In the genomic region with DNA sequence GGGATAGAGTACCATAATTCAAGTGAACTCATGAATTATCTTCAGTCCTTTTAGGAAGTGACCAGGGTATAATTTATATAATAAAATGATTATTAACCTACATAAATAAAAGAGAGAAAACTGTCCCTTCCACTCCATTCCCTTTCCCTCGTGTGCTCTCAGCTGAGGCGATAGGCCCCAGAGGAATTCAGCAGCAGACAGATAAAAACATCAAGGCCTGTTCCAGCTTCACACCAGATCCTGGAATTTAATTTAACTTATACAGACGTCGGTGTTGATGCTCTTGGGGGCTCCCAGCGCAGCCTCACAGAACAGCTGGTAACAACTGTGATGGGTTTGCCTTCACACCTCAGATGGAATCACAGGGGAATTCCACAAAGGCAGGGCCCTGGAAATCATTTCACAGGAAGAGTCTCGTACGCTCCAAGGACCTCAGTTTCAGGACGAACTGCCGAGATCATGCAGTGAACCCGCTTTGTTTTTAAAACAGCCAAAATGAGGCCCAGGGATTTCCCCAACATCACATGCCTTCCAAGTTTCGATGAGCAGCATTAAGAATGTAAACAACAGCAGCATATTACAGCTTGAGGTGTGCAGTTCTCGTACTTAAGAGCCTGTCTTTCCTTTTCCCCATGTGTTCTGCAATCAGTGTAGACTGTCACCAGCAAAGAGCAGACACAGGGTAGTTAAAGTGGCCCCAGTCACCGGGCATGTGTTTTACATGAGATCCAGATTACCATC, we compare ENCODE assay signal across 8 cellular contexts.
A peak's percentile ranks its signal among the peaks of the same experiment; 100 is the strongest.
DNase-seq lines count a peak whose midpoint lies in the region; ATAC-seq, FAIRE-seq and TF ChIP-seq lines count a peak whose summit lies in the region.

No MANE protein-coding gene starts in this region.

- H2AK5ac ChIP-seq in IMR-90 (ENCODE audit: low read depth, low read length), result no peak overlapping the region

- no peak overlapping the region for H2AK9ac ChIP-seq in IMR-90 (replicated peaks; ENCODE audit: low read depth, low read length, poor library complexity)

- no peaks in the 10 kb centered on the region for H3K9me1 ChIP-seq in IMR-90 (ENCODE audit: insufficient read depth, low read length)

- no peak overlapping the region for H3K27ac ChIP-seq in IMR-90 (ENCODE audit: insufficient read depth, low read length)

- H3K4me3 ChIP-seq in GM12875 (ENCODE audit: low read depth, low read length) (peak overlapping the region; percentile 5), IMR-90 (ENCODE audit: insufficient read depth, low read depth, low read length) (peak overlapping the region; percentile 26; the same call in 1 of the 2 replicates), foreskin fibroblast (ENCODE audit: low read depth in 1 of 2, low read length in 2 of 2) (peak overlapping the region; percentile 10 to 37)

- no peak overlapping the region for H2BK15ac ChIP-seq in IMR-90 (ENCODE audit: low read depth, low read length)

- no peak overlapping the region for H2BK120ac ChIP-seq in IMR-90 (ENCODE audit: low read depth, low read length)

- H3K27me3 ChIP-seq in IMR-90 (ENCODE audit: control insufficient read depth, insufficient read depth, low read length), result peaks cover 26% of the 10 kb centered on the region

- TF ChIP-seq RAD21 in IMR-90 (IDR thresholded peaks at IDR 0.05; ENCODE audit: low read length), result no peak

- no peak overlapping the region for H2BK20ac ChIP-seq in IMR-90 (ENCODE audit: low read depth, low read length)

- ATAC-seq in GM21515 (IDR thresholded peaks at IDR 0.05; ENCODE audit: unreplicated experiment) (peak; percentile 88), IMR-90 (ENCODE audit: low read depth) (peak; percentile 75)

- H3K18ac ChIP-seq in IMR-90 (ENCODE audit: low read depth, low read length), result no peak overlapping the region

- no peaks in the 10 kb centered on the region for H3K9me3 ChIP-seq in IMR-90 (ENCODE audit: control insufficient read depth, insufficient read depth, low read length)

- peak overlapping the region; percentile 36 for H3K9ac ChIP-seq in IMR-90 (ENCODE audit: low read depth, low read length)

- in situ Hi-C loops in IMR-90 (cut with MboI; ENCODE audit: low sequenced_read_pairs), result no loop called here

- H4K91ac ChIP-seq in IMR-90 (ENCODE audit: insufficient read depth, low read depth, low read length), result no peak overlapping the region

- H4K5ac ChIP-seq in IMR-90 (ENCODE audit: low read depth, low read length), result no peak overlapping the region

- no peak overlapping the region for H3K4ac ChIP-seq in IMR-90 (ENCODE audit: low read depth, low read length)

- intact Hi-C loops in IMR-90 (cut with micrococcal nuclease), result no loop called here

- DNase-seq in IMR-90 (peak; percentile 72), foreskin fibroblast (peak; percentile 18 to 49), NCI-H1105 treated with DMSO at 0.1 percent for 48 hours (lab: John Stamatoyannopoulos, UW) (no peak), midbrain (lab: John Stamatoyannopoulos, UW) (no peak), NCI-H446 treated with DMSO at 0.1 percent for 48 hours (lab: John Stamatoyannopoulos, UW) (no peak), HTR-8/SVneo (ENCODE audit: insufficient read length, low spot score) (no peak)

- no TSS peak for BruUV-seq in IMR-90 (replicated peaks; lab: Mats Ljungman, UMichigan)

- H3K56ac ChIP-seq in IMR-90 (ENCODE audit: extremely low read depth, insufficient read depth, low read length), result no peak overlapping the region

- H4K20me1 ChIP-seq in IMR-90 (ENCODE audit: insufficient read depth, low read length), result no peaks in the 10 kb centered on the region

- 5% methylated on average over 6 of the region's 13 CpGs; no CpG with 5 or more reads in 1 of the 2 experiments for WGBS in IMR-90 (ENCODE audit: extremely low coverage in 2 of 2, insufficient read length in 1 of 2), 2 experiments

- peak overlapping the region; percentile 53 for H2AFZ ChIP-seq in IMR-90 (replicated peaks; ENCODE audit: low read length, poor library complexity)

- no peak for FAIRE-seq in HTR-8/SVneo (lab: Jason Lieb, UNC)

- POLR2A ChIA-PET in IMR-90 (lab: Charles Lee; ENCODE audit: unreplicated experiment), result interaction anchor here (1.1 kb wide), 1 partner anchor 25 kb away, joined by 8 read pairs; no protein-coding TSS in a partner anchor

- H3K79me1 ChIP-seq in IMR-90 (ENCODE audit: low read depth in 1 of 2, low read length in 2 of 2), result no peaks in the 10 kb centered on the region

- no peak overlapping the region for H2BK5ac ChIP-seq in IMR-90 (ENCODE audit: low read depth, low read length, poor library complexity, severe bottlenecking)

- no peak overlapping the region; the same call in 1 of the 2 replicates for H3K23ac ChIP-seq in IMR-90 (ENCODE audit: low read depth, low read length)

- no peak for TF ChIP-seq POLR2A in IMR-90 (IDR thresholded peaks at IDR 0.05; ENCODE audit: low read depth, low read length)

- TF ChIP-seq CTCF in GM12875 (IDR thresholded peaks at IDR 0.05; ENCODE audit: borderline replicate concordance, insufficient read depth, low read depth, low read length) (no peak), IMR-90 (conservative IDR thresholded peaks at IDR 0.05; ENCODE audit: low read depth, low read length) (no peak), foreskin fibroblast (IDR thresholded peaks at IDR 0.05; ENCODE audit: low read depth, low read length) (no peak)

- CTCF ChIA-PET in IMR-90 (lab: Yijun Ruan, JAX), result no interaction called here

- H3K4me1 ChIP-seq in IMR-90 (ENCODE audit: control insufficient read depth, insufficient read depth, low read length), result no peaks in the 10 kb centered on the region

- H4K8ac ChIP-seq in IMR-90 (ENCODE audit: low read depth in 2 of 2, low read length in 2 of 2), result no peak overlapping the region

- no peaks in the 10 kb centered on the region for H3K36me3 ChIP-seq in IMR-90 (ENCODE audit: control insufficient read depth, insufficient read depth, low read length)

- dilution Hi-C loops in IMR-90 (cut with HindIII; ENCODE audit: low sequenced_read_pairs, unreplicated experiment), result no loop called here

- peak overlapping the region; percentile 59 for H3K4me2 ChIP-seq in IMR-90 (ENCODE audit: low read depth, low read length)

- 0 out of 2 replicates have a peak overlapping the region, but pooled peaks have one; percentile 3 for H3K14ac ChIP-seq in IMR-90 (replicated peaks; ENCODE audit: low read depth, low read length)

TF ChIP-seq in IMR-90, 13 proteins besides CTCF, POLR2A, EP300 and RAD21:
- TF ChIP-seq BHLHE40 (IDR thresholded peaks at IDR 0.05; ENCODE audit: low read depth, low read length) (no peak), MAFK (IDR thresholded peaks at IDR 0.05; ENCODE audit: low read depth, low read length) (no peak), FOS (IDR thresholded peaks at IDR 0.05; ENCODE audit: low read depth, low read length) (no peak), RFX5 (IDR thresholded peaks at IDR 0.05; ENCODE audit: low read depth, low read length) (no peak), NFE2L2 (IDR thresholded peaks at IDR 0.05; ENCODE audit: low read depth, low read length) (no peak)
- TF ChIP-seq, protein P1, sequence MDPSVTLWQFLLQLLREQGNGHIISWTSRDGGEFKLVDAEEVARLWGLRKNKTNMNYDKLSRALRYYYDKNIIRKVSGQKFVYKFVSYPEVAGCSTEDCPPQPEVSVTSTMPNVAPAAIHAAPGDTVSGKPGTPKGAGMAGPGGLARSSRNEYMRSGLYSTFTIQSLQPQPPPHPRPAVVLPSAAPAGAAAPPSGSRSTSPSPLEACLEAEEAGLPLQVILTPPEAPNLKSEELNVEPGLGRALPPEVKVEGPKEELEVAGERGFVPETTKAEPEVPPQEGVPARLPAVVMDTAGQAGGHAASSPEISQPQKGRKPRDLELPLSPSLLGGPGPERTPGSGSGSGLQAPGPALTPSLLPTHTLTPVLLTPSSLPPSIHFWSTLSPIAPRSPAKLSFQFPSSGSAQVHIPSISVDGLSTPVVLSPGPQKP (IDR thresholded peaks at IDR 0.05; ENCODE audit: borderline replicate concordance, low read depth, low read length), result no peak
- TF ChIP-seq, protein P2, sequence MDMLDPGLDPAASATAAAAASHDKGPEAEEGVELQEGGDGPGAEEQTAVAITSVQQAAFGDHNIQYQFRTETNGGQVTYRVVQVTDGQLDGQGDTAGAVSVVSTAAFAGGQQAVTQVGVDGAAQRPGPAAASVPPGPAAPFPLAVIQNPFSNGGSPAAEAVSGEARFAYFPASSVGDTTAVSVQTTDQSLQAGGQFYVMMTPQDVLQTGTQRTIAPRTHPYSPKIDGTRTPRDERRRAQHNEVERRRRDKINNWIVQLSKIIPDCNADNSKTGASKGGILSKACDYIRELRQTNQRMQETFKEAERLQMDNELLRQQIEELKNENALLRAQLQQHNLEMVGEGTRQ (IDR thresholded peaks at IDR 0.05; ENCODE audit: low read depth, low read length), result no peak

Comparison
In these comparisons a context has a peak if more than half of its experiments do, and no peak if none do; other contexts are left out.
1. DNase-seq: peak in IMR-90 (single experiment) and foreskin fibroblast (2 of 2); none in NCI-H1105 treated with DMSO at 0.1 percent for 48 hours (single experiment), midbrain (single experiment), NCI-H446 treated with DMSO at 0.1 percent for 48 hours (single experiment) and HTR-8/SVneo (single experiment).
2. Peak in every context shown above with its lines, with median percentiles within 50 percentile points of each other: H3K4me3 ChIP-seq.